1 cellular context compared by ENCODE assay signal in the genomic region with DNA sequence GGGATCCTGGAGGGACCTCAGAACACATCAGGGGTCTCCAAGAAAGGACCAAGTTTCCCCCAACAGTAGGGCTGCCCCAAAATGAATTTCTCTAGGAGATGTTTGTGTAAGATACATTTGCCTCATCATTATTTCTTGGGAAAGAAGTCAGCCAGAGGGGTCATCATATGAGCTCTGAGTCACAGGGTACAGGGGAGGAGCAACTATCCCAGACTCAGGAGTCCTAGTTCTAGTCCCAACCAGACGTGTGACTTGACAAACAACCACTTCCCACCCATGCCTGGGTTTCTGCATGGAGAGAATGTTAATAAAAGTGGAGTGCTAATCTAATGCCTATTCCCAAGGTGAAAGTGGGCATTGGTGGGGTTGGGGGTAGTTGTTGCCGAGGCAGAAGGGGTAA.
TF ChIP-seq lines count a peak whose summit lies in the region.

No MANE protein-coding gene starts in this region.

TF ChIP-seq in WTC11, 78 proteins besides CTCF, POLR2A, EP300 and RAD21 (continued from another document):
- TF ChIP-seq, protein P1, sequence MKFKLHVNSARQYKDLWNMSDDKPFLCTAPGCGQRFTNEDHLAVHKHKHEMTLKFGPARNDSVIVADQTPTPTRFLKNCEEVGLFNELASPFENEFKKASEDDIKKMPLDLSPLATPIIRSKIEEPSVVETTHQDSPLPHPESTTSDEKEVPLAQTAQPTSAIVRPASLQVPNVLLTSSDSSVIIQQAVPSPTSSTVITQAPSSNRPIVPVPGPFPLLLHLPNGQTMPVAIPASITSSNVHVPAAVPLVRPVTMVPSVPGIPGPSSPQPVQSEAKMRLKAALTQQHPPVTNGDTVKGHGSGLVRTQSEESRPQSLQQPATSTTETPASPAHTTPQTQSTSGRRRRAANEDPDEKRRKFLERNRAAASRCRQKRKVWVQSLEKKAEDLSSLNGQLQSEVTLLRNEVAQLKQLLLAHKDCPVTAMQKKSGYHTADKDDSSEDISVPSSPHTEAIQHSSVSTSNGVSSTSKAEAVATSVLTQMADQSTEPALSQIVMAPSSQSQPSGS (CRISPR knock-in tag; IDR thresholded peaks at IDR 0.05; ENCODE audit: borderline replicate concordance, low read depth) = no peak
- TF ChIP-seq, protein P2, sequence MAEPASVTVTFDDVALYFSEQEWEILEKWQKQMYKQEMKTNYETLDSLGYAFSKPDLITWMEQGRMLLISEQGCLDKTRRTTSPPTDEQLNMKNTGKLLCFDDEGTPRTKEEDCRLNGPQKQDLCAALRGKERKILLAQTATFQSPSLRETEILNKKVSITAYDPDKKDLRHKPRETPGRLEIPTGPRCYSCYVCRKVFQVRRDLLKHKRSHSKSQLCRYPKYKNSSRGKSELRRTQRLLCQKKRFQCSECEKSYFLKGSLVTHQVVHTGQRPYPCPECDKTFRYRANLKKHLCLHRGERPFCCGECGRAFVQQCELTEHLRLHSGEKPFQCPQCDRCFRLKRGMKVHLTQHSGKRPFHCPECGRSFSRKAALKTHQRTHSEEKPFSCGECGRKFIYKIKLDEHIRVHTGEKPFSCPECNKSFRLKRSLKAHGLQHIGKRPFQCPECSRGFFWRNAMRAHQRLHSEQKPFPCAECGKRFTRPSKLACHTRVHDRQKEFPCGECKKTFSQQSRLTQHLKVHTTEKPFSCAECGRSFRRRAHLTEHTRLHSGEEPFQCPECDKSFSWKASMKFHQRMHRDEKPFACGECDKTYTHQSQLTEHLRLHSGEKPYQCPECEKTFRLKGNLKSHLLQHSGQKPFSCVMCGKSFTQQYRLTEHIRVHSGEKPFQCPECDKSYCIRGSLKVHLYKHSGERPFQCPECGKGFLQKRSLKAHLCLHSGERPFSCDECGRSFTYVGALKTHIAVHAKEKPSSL (CRISPR knock-in tag; conservative IDR thresholded peaks at IDR 0.05) = no peak
- TF ChIP-seq, protein P3, sequence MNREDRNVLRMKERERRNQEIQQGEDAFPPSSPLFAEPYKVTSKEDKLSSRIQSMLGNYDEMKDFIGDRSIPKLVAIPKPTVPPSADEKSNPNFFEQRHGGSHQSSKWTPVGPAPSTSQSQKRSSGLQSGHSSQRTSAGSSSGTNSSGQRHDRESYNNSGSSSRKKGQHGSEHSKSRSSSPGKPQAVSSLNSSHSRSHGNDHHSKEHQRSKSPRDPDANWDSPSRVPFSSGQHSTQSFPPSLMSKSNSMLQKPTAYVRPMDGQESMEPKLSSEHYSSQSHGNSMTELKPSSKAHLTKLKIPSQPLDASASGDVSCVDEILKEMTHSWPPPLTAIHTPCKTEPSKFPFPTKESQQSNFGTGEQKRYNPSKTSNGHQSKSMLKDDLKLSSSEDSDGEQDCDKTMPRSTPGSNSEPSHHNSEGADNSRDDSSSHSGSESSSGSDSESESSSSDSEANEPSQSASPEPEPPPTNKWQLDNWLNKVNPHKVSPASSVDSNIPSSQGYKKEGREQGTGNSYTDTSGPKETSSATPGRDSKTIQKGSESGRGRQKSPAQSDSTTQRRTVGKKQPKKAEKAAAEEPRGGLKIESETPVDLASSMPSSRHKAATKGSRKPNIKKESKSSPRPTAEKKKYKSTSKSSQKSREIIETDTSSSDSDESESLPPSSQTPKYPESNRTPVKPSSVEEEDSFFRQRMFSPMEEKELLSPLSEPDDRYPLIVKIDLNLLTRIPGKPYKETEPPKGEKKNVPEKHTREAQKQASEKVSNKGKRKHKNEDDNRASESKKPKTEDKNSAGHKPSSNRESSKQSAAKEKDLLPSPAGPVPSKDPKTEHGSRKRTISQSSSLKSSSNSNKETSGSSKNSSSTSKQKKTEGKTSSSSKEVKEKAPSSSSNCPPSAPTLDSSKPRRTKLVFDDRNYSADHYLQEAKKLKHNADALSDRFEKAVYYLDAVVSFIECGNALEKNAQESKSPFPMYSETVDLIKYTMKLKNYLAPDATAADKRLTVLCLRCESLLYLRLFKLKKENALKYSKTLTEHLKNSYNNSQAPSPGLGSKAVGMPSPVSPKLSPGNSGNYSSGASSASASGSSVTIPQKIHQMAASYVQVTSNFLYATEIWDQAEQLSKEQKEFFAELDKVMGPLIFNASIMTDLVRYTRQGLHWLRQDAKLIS (CRISPR knock-in tag; IDR thresholded peaks at IDR 0.05; ENCODE audit: borderline replicate concordance) = no peak
- no peak for TF ChIP-seq NR3C1 (CRISPR knock-in tag; conservative IDR thresholded peaks at IDR 0.05; ENCODE audit: low read depth)
- no peak for TF ChIP-seq ZNF138 (CRISPR knock-in tag; conservative IDR thresholded peaks at IDR 0.05)
- TF ChIP-seq PRRX2 (CRISPR knock-in tag; IDR thresholded peaks at IDR 0.05) = no peak
- TF ChIP-seq ZNF396 (CRISPR knock-in tag; IDR thresholded peaks at IDR 0.05; ENCODE audit: borderline replicate concordance) = no peak
- TF ChIP-seq, protein P4, sequence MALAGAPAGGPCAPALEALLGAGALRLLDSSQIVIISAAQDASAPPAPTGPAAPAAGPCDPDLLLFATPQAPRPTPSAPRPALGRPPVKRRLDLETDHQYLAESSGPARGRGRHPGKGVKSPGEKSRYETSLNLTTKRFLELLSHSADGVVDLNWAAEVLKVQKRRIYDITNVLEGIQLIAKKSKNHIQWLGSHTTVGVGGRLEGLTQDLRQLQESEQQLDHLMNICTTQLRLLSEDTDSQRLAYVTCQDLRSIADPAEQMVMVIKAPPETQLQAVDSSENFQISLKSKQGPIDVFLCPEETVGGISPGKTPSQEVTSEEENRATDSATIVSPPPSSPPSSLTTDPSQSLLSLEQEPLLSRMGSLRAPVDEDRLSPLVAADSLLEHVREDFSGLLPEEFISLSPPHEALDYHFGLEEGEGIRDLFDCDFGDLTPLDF (CRISPR knock-in tag; IDR thresholded peaks at IDR 0.05) = no peak
- TF ChIP-seq, protein P5, sequence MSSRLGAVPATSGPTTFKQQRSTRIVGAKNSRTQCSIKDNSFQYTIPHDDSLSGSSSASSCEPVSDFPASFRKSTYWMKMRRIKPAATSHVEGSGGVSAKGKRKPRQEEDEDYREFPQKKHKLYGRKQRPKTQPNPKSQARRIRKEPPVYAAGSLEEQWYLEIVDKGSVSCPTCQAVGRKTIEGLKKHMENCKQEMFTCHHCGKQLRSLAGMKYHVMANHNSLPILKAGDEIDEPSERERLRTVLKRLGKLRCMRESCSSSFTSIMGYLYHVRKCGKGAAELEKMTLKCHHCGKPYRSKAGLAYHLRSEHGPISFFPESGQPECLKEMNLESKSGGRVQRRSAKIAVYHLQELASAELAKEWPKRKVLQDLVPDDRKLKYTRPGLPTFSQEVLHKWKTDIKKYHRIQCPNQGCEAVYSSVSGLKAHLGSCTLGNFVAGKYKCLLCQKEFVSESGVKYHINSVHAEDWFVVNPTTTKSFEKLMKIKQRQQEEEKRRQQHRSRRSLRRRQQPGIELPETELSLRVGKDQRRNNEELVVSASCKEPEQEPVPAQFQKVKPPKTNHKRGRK (CRISPR knock-in tag; IDR thresholded peaks at IDR 0.05; ENCODE audit: borderline replicate concordance) = no peak
